Comparison of ENCODE assay signal across 14 cellular contexts in genomic region chr17:38916771-38917170, GRCh38. TPM values are rescaled to one million over a fixed set of nuclear protein-coding genes. Genes with fewer than 3 reads are reported as not detected.
DNase-seq lines count a peak whose midpoint lies in the region; FAIRE-seq and TF ChIP-seq lines count a peak whose summit lies in the region.
"Had no signal": no experiment of that assay in that cellular context is flagged by ENCODE, and none has a peak within 500 bp of the region (broad histone marks: within the 10 kb centered on the region; RNA-seq: fewer than 3 reads in every experiment).

No MANE protein-coding gene starts in this region.

- peaks cover 44 to 66% of the 10 kb centered on the region in 2 donors for H3K36me3 Mint-ChIP-seq in CD4-positive, alpha-beta memory T cell
- peaks cover 44% of the 10 kb centered on the region for H3K36me3 Mint-ChIP-seq in HFFc6 (ENCODE audit: low read depth)
- H3K36me3 Mint-ChIP-seq in neural crest cell (ENCODE audit: low read depth), result peaks cover 6% of the 10 kb centered on the region

- no peak for DNase-seq in CD4-positive, alpha-beta memory T cell
- no peak for DNase-seq in HFFc6
- DNase-seq in ecto neural progenitor cell (ENCODE audit: low spot score), result peak; percentile 23
- DNase-seq in neural crest cell (ENCODE audit: low read depth, low spot score), result no peak
- DNase-seq in pons (ENCODE audit: low spot score), result no peak
- no peak for DNase-seq in frontal cortex (ENCODE audit: low spot score in 2 of 2)
- no peak for DNase-seq in activated gamma-delta T cell treated with Interleukin-2 at 50 U/mL for 16 hours
- DNase-seq: activated gamma-delta T cell; BE2C; central memory CD4-positive, alpha-beta T cell; midbrain; NCI-H1417 treated with DMSO at 0.1 percent for 48 hours had no signal

- POLR2A ChIA-PET in CD4-positive, alpha-beta memory T cell (lab: Charles Lee; ENCODE audit: partially characterized antibody), result interaction anchor here (0.7 kb wide), 1 partner anchor 47 kb away, joined by 4 read pairs; the partner anchor contains the start of gene LASP1

- H3K27ac ChIP-seq in CD4-positive, alpha-beta memory T cell (ENCODE audit: low read depth, low read length), result no peak overlapping the region
- H3K27ac ChIP-seq: KMS-11, parathyroid adenoma had no signal

- no peak for FAIRE-seq in frontal cortex (lab: Jason Lieb, UNC)

- H3K27me3 ChIP-seq in CD4-positive, alpha-beta memory T cell (ENCODE audit: insufficient read depth, low read length), result no peaks in the 10 kb centered on the region
- H3K27me3 ChIP-seq: BE2C had no signal

- CTCF ChIA-PET in CD4-positive, alpha-beta memory T cell (lab: Charles Lee; ENCODE audit: partially characterized antibody), result interaction anchor here (0.9 to 3.6 kb wide), 4 partner anchors 8 to 66 kb away, joined by 3 to 12 read pairs (median 3); partner anchors contain the start of genes LASP1NB and RPL23

- H3K4me1 Mint-ChIP-seq in CD4-positive, alpha-beta memory T cell, result peaks cover 0 to 21% (median 9%) of the 10 kb centered on the region in 4 donors
- H3K4me1 Mint-ChIP-seq in HFFc6 (ENCODE audit: low read depth), result peaks cover 27% of the 10 kb centered on the region
- peaks cover 20% of the 10 kb centered on the region for H3K4me1 Mint-ChIP-seq in neural crest cell

- no peaks in the 10 kb centered on the region for H3K4me1 ChIP-seq in CD4-positive, alpha-beta memory T cell (ENCODE audit: insufficient read depth, low read length)

- H3K27ac Mint-ChIP-seq in CD4-positive, alpha-beta memory T cell, result peak overlapping the region in 5 of 7 donors; percentile 4 to 75 (median 63)
- H3K27ac Mint-ChIP-seq in HFFc6, result peak overlapping the region; percentile 44
- peak overlapping the region; percentile 9 for H3K27ac Mint-ChIP-seq in neural crest cell (ENCODE audit: unreplicated experiment)

- H3K36me3 ChIP-seq in CD4-positive, alpha-beta memory T cell (ENCODE audit: insufficient read depth, low read length), result peaks cover 62% of the 10 kb centered on the region

- TF ChIP-seq CTCF in HFFc6 (IDR thresholded peaks at IDR 0.05), result no peak
- no peak for TF ChIP-seq CTCF in neural crest cell (conservative IDR thresholded peaks at IDR 0.05)

- intact Hi-C loops in CD4-positive, alpha-beta memory T cell (cut with micrococcal nuclease), result no loop called here

- no peaks in the 10 kb centered on the region for H3K9me3 ChIP-seq in CD4-positive, alpha-beta memory T cell (ENCODE audit: control insufficient read depth in 1 of 2, low read length in 2 of 2)
- H3K9me3 ChIP-seq: BE2C had no signal

- no peaks in the 10 kb centered on the region for H3K9me3 Mint-ChIP-seq in CD4-positive, alpha-beta memory T cell
- H3K9me3 Mint-ChIP-seq in HFFc6 (no peaks in the 10 kb centered on the region; the same call in 1 of the 2 replicates), neural crest cell (no peaks in the 10 kb centered on the region)

- H3K4me3 ChIP-seq in CD4-positive, alpha-beta memory T cell (ENCODE audit: low read length in 2 of 2), result no peak overlapping the region

- no peaks in the 10 kb centered on the region for H3K27me3 Mint-ChIP-seq in CD4-positive, alpha-beta memory T cell
- H3K27me3 Mint-ChIP-seq in HFFc6 (ENCODE audit: insufficient read depth) (peaks cover 36% of the 10 kb centered on the region), neural crest cell (ENCODE audit: low read depth) (no peaks in the 10 kb centered on the region)

- no peak overlapping the region for H3K4me3 Mint-ChIP-seq in CD4-positive, alpha-beta memory T cell
- H3K4me3 Mint-ChIP-seq in HFFc6, result peak overlapping the region; percentile 1; the same call in 1 of the 2 replicates
- no peak overlapping the region for H3K4me3 Mint-ChIP-seq in neural crest cell

RNA-seq across cellular contexts. Expression of gene LASP1, which starts 46.9 kb away (rescaled TPM):
- 100 to 1,000 TPM; 120 to 122 TPM for total RNA-seq in CD4-positive, alpha-beta memory T cell
- 10 to 100 TPM; 32.1 to 65.3 TPM for polyA plus RNA-seq in CD4-positive, alpha-beta memory T cell
- total RNA-seq in HFFc6 (2021; fragmentation: NEBNext Ultra II Directional; extraction: Animal tissue kit (Norgen Biotek cat#: 25700)), result 100 to 1,000 TPM; 428 to 517 (median 484) TPM
- total RNA-seq in neural crest cell, result 87.4 and 94.3 TPM in 2 replicates
- total RNA-seq in frontal cortex, result 44.0 TPM

RNA-seq across cellular contexts. Expression of gene FBXO47, which starts 50.4 kb away (rescaled TPM):
- total RNA-seq in CD4-positive, alpha-beta memory T cell, result not detected
- polyA plus RNA-seq in CD4-positive, alpha-beta memory T cell, result not detected
- not detected for total RNA-seq in HFFc6 (2021; fragmentation: NEBNext Ultra II Directional; extraction: Animal tissue kit (Norgen Biotek cat#: 25700))
- total RNA-seq in neural crest cell (not detected in 2 replicates), frontal cortex (not detected)

Comparison
In these comparisons a context has a peak if more than half of its experiments do, and no peak if none do; other contexts are left out.
1. H3K27ac Mint-ChIP-seq: peak in every context shown above with its lines; median percentile 63 in CD4-positive, alpha-beta memory T cell; 44 in HFFc6; 9 in neural crest cell.